Comparison of ENCODE assay signal across 28 cellular contexts in genomic region chr6:125951323-125951722, GRCh38.
"Had no signal": no experiment of that assay in that cellular context is flagged by ENCODE, and none has a peak within 500 bp of the region (broad histone marks: within the 10 kb centered on the region; RNA-seq: fewer than 3 reads in every experiment).

No MANE protein-coding gene starts in this region.

- H3K9me3 ChIP-seq: ascending aorta, body of pancreas, SJSA1 had no signal

- ATAC-seq: activated CD4-positive, CD25-positive, alpha-beta regulatory T cell treated with anti-CD3 and anti-CD28 coated beads, Interleukin-2, amount 50 U/mL, for 24 hours; activated CD8-positive, alpha-beta T cell treated with anti-CD3 and anti-CD28 coated beads, Interleukin-2, amount 10 ng/mL, durations not matched to agents 7 days and 5 days; activated naive CD4-positive, alpha-beta T cell treated with anti-CD3 and anti-CD28 coated beads, Interleukin-2, amount 50 U/mL, for 72 hours; activated naive CD8-positive, alpha-beta T cell treated with anti-CD3 and anti-CD28 coated beads, Interleukin-2, amount 50 U/mL, for 24 hours; body of pancreas; PC-3 had no signal

- H3K27ac ChIP-seq: ascending aorta, body of pancreas, KMS-11 had no signal

- H3K9me3 Mint-ChIP-seq: activated naive CD4-positive, alpha-beta T cell treated with anti-CD3 and anti-CD28 coated beads, Interleukin-2, amount 50 U/mL, for 72 hours; activated naive CD8-positive, alpha-beta T cell treated with anti-CD3 and anti-CD28 coated beads, Interleukin-2, amount 50 U/mL, for 24 hours; activated T-cell treated with anti-CD3 and anti-CD28 coated beads, Interleukin-2, amount 50 U/mL, for 24 hours; T-helper 1 cell treated with Interleukin-12 subunit alpha and Interleukin-12 subunit beta and Interleukin-4 antibody, amounts not matched to agents 30 μg/mL and 1 μg/mL, for 36 hours had no signal

- H3K9ac ChIP-seq: KMS-11 had no signal

- H3K4me3 ChIP-seq: ascending aorta, body of pancreas, SJSA1 had no signal

- H3K36me3 Mint-ChIP-seq: activated naive CD4-positive, alpha-beta T cell treated with anti-CD3 and anti-CD28 coated beads, Interleukin-2, amount 50 U/mL, for 72 hours had no signal

- H3K27ac Mint-ChIP-seq: activated CD8-positive, alpha-beta T cell treated with anti-CD3 and anti-CD28 coated beads, Interleukin-2, amount 10 ng/mL, durations not matched to agents 7 days and 5 days; activated naive CD4-positive, alpha-beta T cell treated with anti-CD3 and anti-CD28 coated beads, Interleukin-2, amount 50 U/mL, for 72 hours; activated naive CD8-positive, alpha-beta T cell treated with anti-CD3 and anti-CD28 coated beads, Interleukin-2, amount 50 U/mL, for 24 hours; activated T-cell treated with anti-CD3 and anti-CD28 coated beads, Interleukin-2, amount 50 U/mL, for 24 hours; T-helper 1 cell treated with Interleukin-12 subunit alpha and Interleukin-12 subunit beta and Interleukin-4 antibody, amounts not matched to agents 30 μg/mL and 1 μg/mL, for 36 hours had no signal

- DNase-seq: activated CD4-positive, alpha-beta T cell treated with anti-CD3 and anti-CD28 coated beads for 4 hours; activated CD4-positive, alpha-beta T cell treated with anti-CD3 and anti-CD28 coated beads, Interleukin-2, amount 50 U/mL, for 4 hours; activated CD8-positive, alpha-beta T cell treated with anti-CD3 and anti-CD28 coated beads, Interleukin-2, amount 10 ng/mL, durations not matched to agents 7 days and 5 days; activated effector memory CD4-positive, alpha-beta T cell treated with anti-CD3 and anti-CD28 coated beads, Interleukin-2, amount 50 U/mL, for 16 hours; activated naive CD4-positive, alpha-beta T cell treated with Interleukin-2 at 50 U/mL for 16 hours; activated naive CD8-positive, alpha-beta T cell treated with anti-CD3 and anti-CD28 coated beads, Interleukin-2, amount 50 U/mL, for 24 hours; activated T-cell treated with anti-CD3 and anti-CD28 coated beads, Interleukin-2, amount 50 U/mL, for 24 hours; amniotic stem cell; body of pancreas; central memory CD4-positive, alpha-beta T cell; NCI-H1092; NCI-H1417; NCI-H1930; NCI-H2171; NCI-H2227 treated with DMSO at 0.1 percent for 48 hours; NCI-H446 treated with DMSO at 0.1 percent for 48 hours; NCI-H524 treated with DMSO at 0.1 percent for 48 hours; NCI-H748 treated with DMSO at 0.1 percent for 48 hours; PC-3; SHP77 had no signal

- H3K36me3 ChIP-seq: ascending aorta, SJSA1 had no signal

- H3K27me3 ChIP-seq: ascending aorta, body of pancreas, SJSA1 had no signal

- H3K4me3 Mint-ChIP-seq: activated CD8-positive, alpha-beta T cell treated with anti-CD3 and anti-CD28 coated beads, Interleukin-2, amount 10 ng/mL, durations not matched to agents 7 days and 5 days; activated naive CD8-positive, alpha-beta T cell treated with anti-CD3 and anti-CD28 coated beads, Interleukin-2, amount 50 U/mL, for 24 hours; activated T-cell treated with anti-CD3 and anti-CD28 coated beads, Interleukin-2, amount 50 U/mL, for 24 hours; T-helper 1 cell treated with Interleukin-12 subunit alpha and Interleukin-12 subunit beta and Interleukin-4 antibody, amounts not matched to agents 30 μg/mL and 1 μg/mL, for 36 hours had no signal

- FAIRE-seq: bronchial epithelial cell, RCC 7860 had no signal

- H3K4me2 ChIP-seq: KMS-11 had no signal
